20 cellular contexts compared by ENCODE assay signal in the genomic region with DNA sequence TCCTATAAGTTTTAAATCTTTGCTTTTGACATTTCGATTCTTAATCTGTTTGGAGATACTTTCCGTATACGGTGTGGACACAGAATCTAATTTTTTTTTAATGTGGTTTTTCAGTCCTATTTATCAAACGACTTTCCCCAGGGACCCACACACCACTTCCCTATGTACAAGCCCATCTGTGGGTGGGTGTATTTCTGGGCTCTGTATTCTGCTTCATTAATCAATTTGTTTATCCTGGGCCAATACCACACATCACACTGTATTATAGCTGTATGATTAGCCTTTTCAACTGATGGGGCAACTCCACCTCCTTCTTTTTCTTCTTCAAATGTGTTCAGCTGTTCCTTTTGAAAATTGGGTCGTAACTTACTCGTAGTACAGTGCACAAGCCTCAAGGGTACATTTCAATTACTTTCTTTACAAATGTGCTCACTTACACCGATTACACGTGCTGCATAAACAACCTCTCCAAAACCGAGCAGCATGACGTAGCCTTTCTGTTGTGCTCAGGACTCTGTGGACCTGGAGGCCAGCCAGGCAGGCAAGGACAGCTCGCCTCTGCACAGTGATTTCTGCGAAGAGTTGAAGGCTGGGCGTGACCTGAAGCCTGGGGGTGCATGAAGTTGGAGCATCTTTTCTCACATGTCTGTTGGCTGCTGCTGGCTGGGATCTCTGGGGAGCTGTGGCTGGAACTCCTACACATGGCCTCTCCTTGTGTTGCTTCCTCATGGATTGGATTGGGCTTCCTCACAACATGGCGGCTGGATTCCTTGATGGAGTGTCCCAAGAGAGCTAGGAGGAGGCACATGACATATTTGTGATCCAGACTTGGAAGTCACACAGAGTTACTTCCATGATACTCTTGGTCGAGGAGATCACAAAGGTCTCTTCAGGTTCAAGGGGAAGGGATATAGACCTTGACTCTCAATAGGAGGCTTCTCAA.
DNase-seq lines count a peak whose midpoint lies in the region; ATAC-seq and TF ChIP-seq lines count a peak whose summit lies in the region.
"Had no signal": no experiment of that assay in that cellular context is flagged by ENCODE, and none has a peak within 500 bp of the region (broad histone marks: within the 10 kb centered on the region; RNA-seq: fewer than 3 reads in every experiment).

No MANE protein-coding gene starts in this region.

- no peak overlapping the region for H3K27ac ChIP-seq in right atrium auricular region
- H3K27ac ChIP-seq in OCI-LY7 (ENCODE audit: low read depth, low read length, poor library complexity, severe bottlenecking) = no peak overlapping the region
- H3K27ac ChIP-seq: esophagus squamous epithelium, HL-60, testis, VCaP had no signal

- no peaks in the 10 kb centered on the region for H3K27me3 ChIP-seq in right atrium auricular region
- H3K27me3 ChIP-seq: testis had no signal

- H3K4me3 ChIP-seq in right atrium auricular region (no peak overlapping the region), OCI-LY7 (ENCODE audit: low read depth, low read length, poor library complexity, severe bottlenecking) (peak overlapping the region; percentile 27)
- H3K4me3 ChIP-seq: esophagus squamous epithelium, testis had no signal

- no peak for ATAC-seq in Right ventricle myocardium superior (ENCODE audit: poor library complexity)
- ATAC-seq in GM21526 (IDR thresholded peaks at IDR 0.05; ENCODE audit: low FRiP score, unreplicated experiment) = no peak
- ATAC-seq: stimulated activated effector memory CD8-positive, alpha-beta T cell treated with anti-CD3 and anti-CD28 coated beads, Interleukin-12 subunit alpha, Interleukin-12 subunit beta, amount 100 ng/mL, for 72 hours had no signal

- H3K4me1 ChIP-seq in right atrium auricular region (no peaks in the 10 kb centered on the region), OCI-LY7 (ENCODE audit: insufficient read depth, low read length, poor library complexity, severe bottlenecking) (peaks cover 37% of the 10 kb centered on the region)
- H3K4me1 ChIP-seq: testis had no signal

- H3K36me3 ChIP-seq in right atrium auricular region (no peaks in the 10 kb centered on the region), OCI-LY7 (ENCODE audit: insufficient read depth, low read length) (no peaks in the 10 kb centered on the region)
- H3K36me3 ChIP-seq: esophagus squamous epithelium had no signal

- no peaks in the 10 kb centered on the region for H3K9me2 ChIP-seq in OCI-LY7 (ENCODE audit: insufficient read depth, low read length)

- H4K20me1 ChIP-seq in OCI-LY7 (ENCODE audit: insufficient read depth, low read length) = no peaks in the 10 kb centered on the region

- H3K9me3 ChIP-seq in right atrium auricular region (peaks cover 0 to 8% of the 10 kb centered on the region in 2 donors), OCI-LY7 (ENCODE audit: low read length) (no peaks in the 10 kb centered on the region)
- H3K9me3 ChIP-seq: testis had no signal

- no TSS peak for BruUV-seq in OCI-LY7 (replicated peaks; lab: Mats Ljungman, UMichigan)

- no peaks in the 10 kb centered on the region for H3K79me2 ChIP-seq in OCI-LY7 (ENCODE audit: insufficient read depth, low read depth, low read length)

- CTCF ChIA-PET in OCI-LY7 (lab: Charles Lee; ENCODE audit: unreplicated experiment) = no interaction called here

- POLR2A ChIA-PET in OCI-LY7 (lab: Charles Lee) = interaction anchor here (0.5 kb wide), 1 partner anchor 732 kb away, joined by 3 read pairs; no protein-coding TSS in a partner anchor

- peak; percentile 33 for DNase-seq in Right ventricle myocardium superior
- no peak for DNase-seq in right atrium auricular region (ENCODE audit: low spot score)
- DNase-seq in NCI-H1436 (lab: John Stamatoyannopoulos, UW) = peak; percentile 87
- peak; percentile 44 for DNase-seq in OCI-LY7 (ENCODE audit: low spot score)
- DNase-seq in posterior vena cava (ENCODE audit: low spot score) = peak; percentile 34
- DNase-seq in activated T-cell treated with anti-CD3 and anti-CD28 coated beads, Interleukin-2, amount 50 U/mL, for 1 hour = no peak
- DNase-seq in NCI-H524 (lab: John Stamatoyannopoulos, UW) = no peak
- DNase-seq: activated CD4-positive, alpha-beta T cell treated with anti-CD3 and anti-CD28 coated beads, Interleukin-2, amount 50 U/mL, for 4 hours; activated naive CD4-positive, alpha-beta T cell treated with Interleukin-2 at 50 U/mL for 16 hours; activated T-cell treated with anti-CD3 and anti-CD28 coated beads for 4 hours; DMS153; effector memory CD4-positive, alpha-beta T cell; esophagus squamous epithelium; NCI-H226; SIG-M5; testis had no signal

- TF ChIP-seq CTCF in right atrium auricular region (IDR thresholded peaks at IDR 0.05) (no peak), OCI-LY7 (conservative IDR thresholded peaks at IDR 0.05; ENCODE audit: low read length) (no peak)

- intact Hi-C loops in Right ventricle myocardium superior (cut with DNase I) (no loop called here), OCI-LY7 (cut with micrococcal nuclease; ENCODE audit: unreplicated experiment) (loop anchor here (2.0 kb wide), 1 partner anchor 66 kb away; no protein-coding TSS in a partner anchor), posterior vena cava (cut with DNase I) (no loop called here)

- peak overlapping the region; percentile 70 for H3K4me2 ChIP-seq in OCI-LY7 (ENCODE audit: low read length)

- 0 out of 2 replicates have a peak overlapping the region, but pooled peaks have one; percentile 26 for H2AFZ ChIP-seq in OCI-LY7 (ENCODE audit: low read length)

Comparison
In these comparisons a context has a peak if more than half of its experiments do, and no peak if none do; other contexts are left out.
1. DNase-seq: peak in Right ventricle myocardium superior (single experiment), NCI-H1436 (single experiment), OCI-LY7 (single experiment) and posterior vena cava (single experiment); none in right atrium auricular region (single experiment), activated T-cell treated with anti-CD3 and anti-CD28 coated beads, Interleukin-2, amount 50 U/mL, for 1 hour (single experiment) and NCI-H524 (0 of 2).